ENCODE assay signal across 2 cellular contexts in genomic region chr16:66752958-66753357, GRCh38.
TF ChIP-seq lines count a peak whose summit lies in the region.

No MANE protein-coding gene starts in this region.

TF ChIP-seq in A549, 52 proteins besides CTCF, POLR2A, EP300 and RAD21:
- TF ChIP-seq HOXA7 (CRISPR knock-in tag; IDR thresholded peaks at IDR 0.05) (no peak), SREBF2 (IDR thresholded peaks at IDR 0.05) (no peak), ZFP36 (IDR thresholded peaks at IDR 0.05; ENCODE audit: borderline replicate concordance, partially characterized antibody) (peak; percentile 92), ZSCAN20 (CRISPR knock-in tag; IDR thresholded peaks at IDR 0.05) (no peak), ZNF302 (CRISPR knock-in tag; IDR thresholded peaks at IDR 0.05) (no peak)

TF ChIP-seq in GM23338, 12 proteins besides CTCF, POLR2A, EP300 and RAD21:
- TF ChIP-seq EZH2 (IDR thresholded peaks at IDR 0.05; ENCODE audit: low read depth, unreplicated experiment) = no peak
- no peak for TF ChIP-seq JUNB (IDR thresholded peaks at IDR 0.05; ENCODE audit: unreplicated experiment)
